Comparison of ENCODE assay signal across 39 cellular contexts in the genomic region with DNA sequence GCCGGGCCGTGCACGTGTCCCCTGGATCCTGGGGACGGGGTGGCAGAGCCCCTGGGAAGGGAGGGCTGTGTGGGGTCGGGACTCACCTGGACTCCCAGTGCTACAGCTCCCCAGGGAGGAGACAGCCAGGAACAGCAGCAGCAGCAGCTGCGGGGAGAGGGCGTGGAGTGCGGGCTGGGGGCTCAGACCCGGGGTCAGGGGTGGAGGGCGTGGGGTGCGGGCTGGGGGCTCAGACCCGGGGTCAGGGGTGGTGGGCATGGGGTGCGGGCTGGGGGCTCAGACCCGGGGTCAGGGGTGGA. TPM values are rescaled to one million over a fixed set of nuclear protein-coding genes. Genes with fewer than 3 reads are reported as not detected.
"Had no signal": no experiment of that assay in that cellular context is flagged by ENCODE, and none has a peak within 500 bp of the region (broad histone marks: within the 10 kb centered on the region; RNA-seq: fewer than 3 reads in every experiment).

No MANE protein-coding gene starts in this region.

- H3K4me3 ChIP-seq: adrenal gland, body of pancreas, breast epithelium had no signal

- H3K27ac Mint-ChIP-seq: activated B cell treated with CpG ODN at 0.5 μM for 24 hours; activated CD4-positive, alpha-beta memory T cell treated with anti-CD3 and anti-CD28 coated beads for 36 hours; activated CD4-positive, alpha-beta T cell treated with anti-CD3 and anti-CD28 coated beads, Interleukin-2, amount 10 ng/mL, durations not matched to agents 24 days and 14 days; activated CD8-positive, alpha-beta T cell treated with anti-CD3 and anti-CD28 coated beads for 36 hours; activated naive CD4-positive, alpha-beta T cell treated with anti-CD3 and anti-CD28 coated beads for 36 hours; activated naive CD4-positive, alpha-beta T cell treated with anti-CD3 and anti-CD28 coated beads, Interleukin-2, amount 50 U/mL, for 72 hours; activated naive CD8-positive, alpha-beta T cell treated with anti-CD3 and anti-CD28 coated beads for 36 hours; activated T-cell treated with anti-CD3 and anti-CD28 coated beads, Interleukin-2, amount 50 U/mL, for 72 hours; activated T-helper 1 cell treated with anti-CD3 and anti-CD28 coated beads, Interleukin-12 subunit alpha, Interleukin-12 subunit beta, Interleukin-2, Interleukin-4 antibody, amounts not matched to agents 30 ng/mL and 10 ng/mL and 1 ng/mL, durations not matched to agents 14 hours and 24 hours and 36 hours; activated T-helper 17 cell treated with anti-CD3 and anti-CD28 coated beads, Interleukin-2, amount 50 U/mL, for 72 hours; T-helper 1 cell treated with Interleukin-12 subunit alpha and Interleukin-12 subunit beta and Interleukin-4 antibody, amounts not matched to agents 30 μg/mL and 1 μg/mL, for 36 hours; T-helper 2 cell treated with Interferon-gamma antibody and Interleukin-4, amounts not matched to agents 5 μg/mL and 100 μg/mL, for 36 hours had no signal

- DNase-seq: activated B cell treated with CpG ODN at 0.5 μM for 24 hours; activated CD4-positive, alpha-beta memory T cell treated with anti-CD3 and anti-CD28 coated beads for 36 hours; activated CD4-positive, alpha-beta T cell treated with anti-CD3 and anti-CD28 coated beads for 4 hours; activated CD4-positive, alpha-beta T cell treated with anti-CD3 and anti-CD28 coated beads, Interleukin-2, amount 10 ng/mL, durations not matched to agents 24 days and 14 days; activated CD4-positive, alpha-beta T cell treated with anti-CD3 and anti-CD28 coated beads, Interleukin-2, amount 50 U/mL, for 1 hour; activated CD4-positive, alpha-beta T cell treated with anti-CD3 and anti-CD28 coated beads, Interleukin-2, amount 50 U/mL, for 4 hours; activated CD4-positive, CD25-positive, alpha-beta regulatory T cell treated with anti-CD3 and anti-CD28 coated beads, Interleukin-2, amount 50 U/mL, for 72 hours; activated CD8-positive, alpha-beta memory T cell treated with anti-CD3 and anti-CD28 coated beads, Interleukin-2, amount 50 U/mL, for 4 hours; activated CD8-positive, alpha-beta T cell treated with anti-CD3 and anti-CD28 coated beads for 36 hours; activated effector memory CD4-positive, alpha-beta T cell treated with anti-CD3 and anti-CD28 coated beads, Interleukin-2, amount 50 U/mL, for 16 hours; activated gamma-delta T cell treated with Interleukin-2 at 50 U/mL for 16 hours; activated naive CD4-positive, alpha-beta T cell; activated naive CD4-positive, alpha-beta T cell treated with anti-CD3 and anti-CD28 coated beads for 36 hours; activated naive CD4-positive, alpha-beta T cell treated with anti-CD3 and anti-CD28 coated beads, Interleukin-2, amount 50 U/mL, for 16 hours; activated naive CD8-positive, alpha-beta T cell treated with anti-CD3 and anti-CD28 coated beads for 36 hours; activated T-cell treated with anti-CD3 and anti-CD28 coated beads for 4 hours; activated T-cell treated with anti-CD3 and anti-CD28 coated beads, Interleukin-2, amount 50 U/mL, for 1 hour; activated T-cell treated with anti-CD3 and anti-CD28 coated beads, Interleukin-2, amount 50 U/mL, for 4 hours; activated T-cell treated with anti-CD3 and anti-CD28 coated beads, Interleukin-2, amount 50 U/mL, for 72 hours; adrenal gland; amniotic stem cell; body of pancreas; brain microvascular endothelial cell; central memory CD4-positive, alpha-beta T cell; T-helper 1 cell; T-helper 2 cell; T-helper 9 cell had no signal

- H3K27ac ChIP-seq: adrenal gland, body of pancreas, brain microvascular endothelial cell, breast epithelium, VCaP had no signal

- H3K4me1 Mint-ChIP-seq: activated B cell treated with CpG ODN at 0.5 μM for 24 hours; activated CD4-positive, alpha-beta T cell treated with anti-CD3 and anti-CD28 coated beads, Interleukin-2, amount 10 ng/mL, durations not matched to agents 24 days and 14 days; activated T-helper 17 cell treated with anti-CD3 and anti-CD28 coated beads, Interleukin-2, amount 50 U/mL, for 72 hours had no signal

- H3K9me3 ChIP-seq: adrenal gland, body of pancreas, breast epithelium had no signal

- ATAC-seq: activated CD8-positive, alpha-beta T cell treated with anti-CD3 and anti-CD28 coated beads for 36 hours; activated naive CD4-positive, alpha-beta T cell treated with anti-CD3 and anti-CD28 coated beads, Interleukin-2, amount 50 U/mL, for 72 hours; activated T-cell treated with anti-CD3 and anti-CD28 coated beads, Interleukin-2, amount 50 U/mL, for 4 hours; activated T-cell treated with anti-CD3 and anti-CD28 coated beads, Interleukin-2, amount 50 U/mL, for 72 hours; activated T-helper 17 cell treated with anti-CD3 and anti-CD28 coated beads, Interleukin-2, amount 50 U/mL, for 72 hours; body of pancreas had no signal

- H3K4me3 Mint-ChIP-seq: activated B cell treated with CpG ODN at 0.5 μM for 24 hours; activated CD4-positive, alpha-beta memory T cell treated with anti-CD3 and anti-CD28 coated beads for 36 hours; activated CD4-positive, alpha-beta T cell treated with anti-CD3 and anti-CD28 coated beads, Interleukin-2, amount 10 ng/mL, durations not matched to agents 24 days and 14 days; activated CD8-positive, alpha-beta T cell treated with anti-CD3 and anti-CD28 coated beads for 36 hours; activated naive CD4-positive, alpha-beta T cell treated with anti-CD3 and anti-CD28 coated beads for 36 hours; activated naive CD8-positive, alpha-beta T cell treated with anti-CD3 and anti-CD28 coated beads for 36 hours; activated T-cell treated with anti-CD3 and anti-CD28 coated beads, Interleukin-2, amount 50 U/mL, for 4 hours; activated T-cell treated with anti-CD3 and anti-CD28 coated beads, Interleukin-2, amount 50 U/mL, for 72 hours; activated T-helper 1 cell treated with anti-CD3 and anti-CD28 coated beads, Interleukin-12 subunit alpha, Interleukin-12 subunit beta, Interleukin-2, Interleukin-4 antibody, amounts not matched to agents 30 ng/mL and 10 ng/mL and 1 ng/mL, durations not matched to agents 14 hours and 24 hours and 36 hours; activated T-helper 17 cell treated with anti-CD3 and anti-CD28 coated beads, Interleukin-2, amount 50 U/mL, for 72 hours; T-helper 1 cell treated with Interleukin-12 subunit alpha and Interleukin-12 subunit beta and Interleukin-4 antibody, amounts not matched to agents 30 μg/mL and 1 μg/mL, for 36 hours; T-helper 2 cell treated with Interferon-gamma antibody and Interleukin-4, amounts not matched to agents 5 μg/mL and 100 μg/mL, for 36 hours had no signal

- H3K36me3 ChIP-seq: adrenal gland, brain microvascular endothelial cell, breast epithelium had no signal

- H3K27me3 ChIP-seq: body of pancreas had no signal

- H3K4me1 ChIP-seq: adrenal gland, breast epithelium had no signal

- H3K9me3 Mint-ChIP-seq: activated B cell treated with CpG ODN at 0.5 μM for 24 hours; activated CD4-positive, alpha-beta memory T cell treated with anti-CD3 and anti-CD28 coated beads for 36 hours; activated CD4-positive, alpha-beta T cell treated with anti-CD3 and anti-CD28 coated beads, Interleukin-2, amount 10 ng/mL, durations not matched to agents 24 days and 14 days; activated CD8-positive, alpha-beta T cell treated with anti-CD3 and anti-CD28 coated beads for 36 hours; activated naive CD4-positive, alpha-beta T cell treated with anti-CD3 and anti-CD28 coated beads for 36 hours; activated naive CD8-positive, alpha-beta T cell treated with anti-CD3 and anti-CD28 coated beads for 36 hours; activated T-cell treated with anti-CD3 and anti-CD28 coated beads, Interleukin-2, amount 50 U/mL, for 4 hours; activated T-cell treated with anti-CD3 and anti-CD28 coated beads, Interleukin-2, amount 50 U/mL, for 72 hours; activated T-helper 1 cell treated with anti-CD3 and anti-CD28 coated beads, Interleukin-12 subunit alpha, Interleukin-12 subunit beta, Interleukin-2, Interleukin-4 antibody, amounts not matched to agents 30 ng/mL and 10 ng/mL and 1 ng/mL, durations not matched to agents 14 hours and 24 hours and 36 hours; activated T-helper 17 cell treated with anti-CD3 and anti-CD28 coated beads, Interleukin-2, amount 50 U/mL, for 72 hours; T-helper 1 cell treated with Interleukin-12 subunit alpha and Interleukin-12 subunit beta and Interleukin-4 antibody, amounts not matched to agents 30 μg/mL and 1 μg/mL, for 36 hours; T-helper 2 cell treated with Interferon-gamma antibody and Interleukin-4, amounts not matched to agents 5 μg/mL and 100 μg/mL, for 36 hours had no signal

RNA-seq across cellular contexts. Expression of a gene that starts 20.7 kb away (rescaled TPM):
- total RNA-seq: activated B cell treated with CpG ODN at 0.5 μM for 24 hours; activated CD4-positive, alpha-beta memory T cell treated with anti-CD3 and anti-CD28 coated beads for 36 hours; activated CD4-positive, alpha-beta T cell treated with anti-CD3 and anti-CD28 coated beads, Interleukin-2, amount 10 ng/mL, durations not matched to agents 24 days and 14 days; activated CD8-positive, alpha-beta memory T cell treated with anti-CD3 and anti-CD28 coated beads for 36 hours; activated CD8-positive, alpha-beta T cell treated with anti-CD3 and anti-CD28 coated beads for 36 hours; activated naive CD4-positive, alpha-beta T cell treated with anti-CD3 and anti-CD28 coated beads for 36 hours; activated naive CD4-positive, alpha-beta T cell treated with anti-CD3 and anti-CD28 coated beads, Interleukin-2, amount 50 U/mL, for 72 hours; activated naive CD8-positive, alpha-beta T cell treated with anti-CD3 and anti-CD28 coated beads for 36 hours; activated T-cell treated with anti-CD3 and anti-CD28 coated beads, Interleukin-2, amount 50 U/mL, for 72 hours; activated T-helper 1 cell treated with anti-CD3 and anti-CD28 coated beads, Interleukin-12 subunit alpha, Interleukin-12 subunit beta, Interleukin-2, Interleukin-4 antibody, amounts not matched to agents 30 ng/mL and 10 ng/mL and 1 ng/mL, durations not matched to agents 14 hours and 24 hours and 36 hours; activated T-helper 17 cell treated with anti-CD3 and anti-CD28 coated beads, Interleukin-2, amount 50 U/mL, for 72 hours; adrenal gland; aorta; astrocyte; cardiac septum; cerebellum had no signal

RNA-seq across cellular contexts. Expression of a gene that starts 36.0 kb away (rescaled TPM):
- total RNA-seq: activated B cell treated with CpG ODN at 0.5 μM for 24 hours; activated CD4-positive, alpha-beta memory T cell treated with anti-CD3 and anti-CD28 coated beads for 36 hours; activated CD4-positive, alpha-beta T cell treated with anti-CD3 and anti-CD28 coated beads, Interleukin-2, amount 10 ng/mL, durations not matched to agents 24 days and 14 days; activated CD8-positive, alpha-beta memory T cell treated with anti-CD3 and anti-CD28 coated beads for 36 hours; activated CD8-positive, alpha-beta T cell treated with anti-CD3 and anti-CD28 coated beads for 36 hours; activated naive CD4-positive, alpha-beta T cell treated with anti-CD3 and anti-CD28 coated beads for 36 hours; activated naive CD8-positive, alpha-beta T cell treated with anti-CD3 and anti-CD28 coated beads for 36 hours; activated T-helper 1 cell treated with anti-CD3 and anti-CD28 coated beads, Interleukin-12 subunit alpha, Interleukin-12 subunit beta, Interleukin-2, Interleukin-4 antibody, amounts not matched to agents 30 ng/mL and 10 ng/mL and 1 ng/mL, durations not matched to agents 14 hours and 24 hours and 36 hours; astrocyte had no signal

RNA-seq across cellular contexts. Expression of a gene that starts 46.5 kb away (rescaled TPM):
- total RNA-seq: activated B cell treated with CpG ODN at 0.5 μM for 24 hours; activated CD4-positive, alpha-beta memory T cell treated with anti-CD3 and anti-CD28 coated beads for 36 hours; activated CD4-positive, alpha-beta T cell treated with anti-CD3 and anti-CD28 coated beads, Interleukin-2, amount 10 ng/mL, durations not matched to agents 24 days and 14 days; activated CD8-positive, alpha-beta memory T cell treated with anti-CD3 and anti-CD28 coated beads for 36 hours; activated CD8-positive, alpha-beta T cell treated with anti-CD3 and anti-CD28 coated beads for 36 hours; activated naive CD4-positive, alpha-beta T cell treated with anti-CD3 and anti-CD28 coated beads for 36 hours; activated naive CD8-positive, alpha-beta T cell treated with anti-CD3 and anti-CD28 coated beads for 36 hours; activated T-helper 1 cell treated with anti-CD3 and anti-CD28 coated beads, Interleukin-12 subunit alpha, Interleukin-12 subunit beta, Interleukin-2, Interleukin-4 antibody, amounts not matched to agents 30 ng/mL and 10 ng/mL and 1 ng/mL, durations not matched to agents 14 hours and 24 hours and 36 hours; activated T-helper 17 cell treated with anti-CD3 and anti-CD28 coated beads, Interleukin-2, amount 50 U/mL, for 72 hours; astrocyte; cerebellum had no signal

RNA-seq across cellular contexts. Expression of a gene that starts 51.5 kb away (rescaled TPM):
- total RNA-seq: activated B cell treated with CpG ODN at 0.5 μM for 24 hours; activated CD4-positive, alpha-beta memory T cell treated with anti-CD3 and anti-CD28 coated beads for 36 hours; activated CD4-positive, alpha-beta T cell treated with anti-CD3 and anti-CD28 coated beads, Interleukin-2, amount 10 ng/mL, durations not matched to agents 24 days and 14 days; activated CD8-positive, alpha-beta memory T cell treated with anti-CD3 and anti-CD28 coated beads for 36 hours; activated CD8-positive, alpha-beta T cell treated with anti-CD3 and anti-CD28 coated beads for 36 hours; activated naive CD4-positive, alpha-beta T cell treated with anti-CD3 and anti-CD28 coated beads for 36 hours; activated naive CD4-positive, alpha-beta T cell treated with anti-CD3 and anti-CD28 coated beads, Interleukin-2, amount 50 U/mL, for 72 hours; activated naive CD8-positive, alpha-beta T cell treated with anti-CD3 and anti-CD28 coated beads for 36 hours; activated T-cell treated with anti-CD3 and anti-CD28 coated beads, Interleukin-2, amount 50 U/mL, for 4 hours; activated T-helper 1 cell treated with anti-CD3 and anti-CD28 coated beads, Interleukin-12 subunit alpha, Interleukin-12 subunit beta, Interleukin-2, Interleukin-4 antibody, amounts not matched to agents 30 ng/mL and 10 ng/mL and 1 ng/mL, durations not matched to agents 14 hours and 24 hours and 36 hours; activated T-helper 17 cell treated with anti-CD3 and anti-CD28 coated beads, Interleukin-2, amount 50 U/mL, for 72 hours; astrocyte; body of pancreas; cardiac septum; cerebellum had no signal
